ENCODE assay signal across 31 cellular contexts in the genomic region with DNA sequence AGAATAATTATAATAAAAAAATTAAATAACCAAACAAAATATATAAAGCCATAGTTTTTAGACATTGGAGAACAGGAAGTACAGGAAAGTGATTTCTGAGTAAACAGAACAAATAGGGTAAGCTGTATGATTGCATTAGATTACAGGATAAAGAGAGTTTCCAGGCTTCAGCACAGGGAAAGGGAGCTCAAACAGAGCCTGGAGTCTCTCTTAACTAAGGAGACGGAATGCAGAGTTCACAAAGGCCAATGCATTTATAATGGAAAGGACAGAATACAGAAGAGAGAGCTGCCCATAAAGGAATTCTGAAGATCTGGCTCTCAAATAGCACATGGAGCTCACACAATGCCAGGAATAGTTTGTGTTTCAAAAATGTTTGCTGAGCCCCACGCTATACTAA. TPM values are rescaled to one million over a fixed set of nuclear protein-coding genes. Genes with fewer than 3 reads are reported as not detected.
"Had no signal": no experiment of that assay in that cellular context is flagged by ENCODE, and none has a peak within 500 bp of the region (broad histone marks: within the 10 kb centered on the region; RNA-seq: fewer than 3 reads in every experiment).

No MANE protein-coding gene starts in this region.

- H3K27me3 Mint-ChIP-seq: activated T-helper 17 cell treated with anti-CD3 and anti-CD28 coated beads, Interleukin-2, amount 50 U/mL, for 72 hours had no signal

- H3K27ac Mint-ChIP-seq: activated naive CD4-positive, alpha-beta T cell treated with anti-CD3 and anti-CD28 coated beads, Interleukin-2, amount 50 U/mL, for 72 hours; activated T-cell treated with anti-CD3 and anti-CD28 coated beads, Interleukin-2, amount 50 U/mL, for 24 hours; activated T-helper 17 cell treated with anti-CD3 and anti-CD28 coated beads, Interleukin-2, amount 50 U/mL, for 72 hours; immature natural killer cell; mesothelial cell of epicardium; natural killer cell had no signal

- H3K27me3 ChIP-seq: foreskin keratinocyte, testis, uterus had no signal

- H3K4me3 ChIP-seq: lower lobe of right lung, smooth muscle cell, testis, uterus had no signal

- H3K36me3 Mint-ChIP-seq: activated naive CD4-positive, alpha-beta T cell treated with anti-CD3 and anti-CD28 coated beads, Interleukin-2, amount 50 U/mL, for 72 hours; brain; immature natural killer cell; mesothelial cell of epicardium; natural killer cell had no signal

- H3K4me3 Mint-ChIP-seq: activated T-cell treated with anti-CD3 and anti-CD28 coated beads, Interleukin-2, amount 50 U/mL, for 24 hours; activated T-helper 17 cell treated with anti-CD3 and anti-CD28 coated beads, Interleukin-2, amount 50 U/mL, for 72 hours; brain; immature natural killer cell; mesothelial cell of epicardium; natural killer cell had no signal

- H3K4me2 ChIP-seq: smooth muscle cell had no signal

- ATAC-seq: activated naive CD4-positive, alpha-beta T cell treated with anti-CD3 and anti-CD28 coated beads, Interleukin-2, amount 50 U/mL, for 72 hours; activated T-helper 17 cell treated with anti-CD3 and anti-CD28 coated beads, Interleukin-2, amount 50 U/mL, for 72 hours; foreskin keratinocyte; left lobe of liver; lower lobe of right lung; natural killer cell; sciatic nerve had no signal

- H3K9me3 Mint-ChIP-seq: activated naive CD4-positive, alpha-beta T cell treated with anti-CD3 and anti-CD28 coated beads, Interleukin-2, amount 50 U/mL, for 72 hours; activated T-cell treated with anti-CD3 and anti-CD28 coated beads, Interleukin-2, amount 50 U/mL, for 24 hours; activated T-helper 17 cell treated with anti-CD3 and anti-CD28 coated beads, Interleukin-2, amount 50 U/mL, for 72 hours had no signal

- H3K36me3 ChIP-seq: lower lobe of right lung, uterus, WERI-Rb-1 had no signal

- H3K27ac ChIP-seq: foreskin keratinocyte, lower lobe of right lung, testis, uterus, WERI-Rb-1 had no signal

- H3K4me1 Mint-ChIP-seq: activated T-helper 17 cell treated with anti-CD3 and anti-CD28 coated beads, Interleukin-2, amount 50 U/mL, for 72 hours; immature natural killer cell; natural killer cell had no signal

- H3K4me1 ChIP-seq: foreskin keratinocyte, lower lobe of right lung, testis, uterus had no signal

- H3K9me3 ChIP-seq: lower lobe of right lung, testis, uterus had no signal

- DNase-seq: activated CD4-positive, alpha-beta T cell treated with anti-CD3 and anti-CD28 coated beads for 1 hour; activated CD8-positive, alpha-beta memory T cell treated with anti-CD3 and anti-CD28 coated beads for 24 hours; activated CD8-positive, alpha-beta memory T cell treated with anti-CD3 and anti-CD28 coated beads, Interleukin-2, amount 50 U/mL, for 4 hours; activated T-cell treated with anti-CD3 and anti-CD28 coated beads, Interleukin-2, amount 50 U/mL, for 24 hours; aorta; effector CD8-positive, alpha-beta T cell; foreskin keratinocyte; immature natural killer cell; lower lobe of right lung; natural killer cell; nucleus accumbens; stimulated activated CD4-positive, alpha-beta T cell treated with anti-CD3 and anti-CD28 coated beads, Interleukin-2, amount 100 ng/mL, for 48 hours; stimulated activated CD8-positive, alpha-beta memory T cell treated with anti-CD3 and anti-CD28 coated beads, Interleukin-4, amount 100 ng/mL, for 48 hours; stimulated activated naive CD4-positive, alpha-beta T cell; testis; trophoblast cell; uterus; WERI-Rb-1 had no signal

RNA-seq across cellular contexts. Expression of gene OTOL1, which starts 42.0 kb away (rescaled TPM):
- total RNA-seq: activated naive CD4-positive, alpha-beta T cell treated with anti-CD3 and anti-CD28 coated beads, Interleukin-2, amount 50 U/mL, for 72 hours; activated T-helper 17 cell treated with anti-CD3 and anti-CD28 coated beads, Interleukin-2, amount 50 U/mL, for 72 hours; aorta; cardiac septum; chondrocyte; foreskin keratinocyte; kidney epithelial cell; left lobe of liver; lower lobe of right lung; mesothelial cell of epicardium; natural killer cell; sciatic nerve; smooth muscle cell; T-helper 2 cell treated with Interferon-gamma antibody and Interleukin-4, amounts not matched to agents 100 ng/mL and 5 ng/mL, for 36 hours; testis; uterus had no signal
- polyA plus RNA-seq: adipose tissue, aorta, esophagus, foreskin keratinocyte, immature natural killer cell, smooth muscle cell had no signal
